ENCODE assay signal across 14 cellular contexts in the genomic region with DNA sequence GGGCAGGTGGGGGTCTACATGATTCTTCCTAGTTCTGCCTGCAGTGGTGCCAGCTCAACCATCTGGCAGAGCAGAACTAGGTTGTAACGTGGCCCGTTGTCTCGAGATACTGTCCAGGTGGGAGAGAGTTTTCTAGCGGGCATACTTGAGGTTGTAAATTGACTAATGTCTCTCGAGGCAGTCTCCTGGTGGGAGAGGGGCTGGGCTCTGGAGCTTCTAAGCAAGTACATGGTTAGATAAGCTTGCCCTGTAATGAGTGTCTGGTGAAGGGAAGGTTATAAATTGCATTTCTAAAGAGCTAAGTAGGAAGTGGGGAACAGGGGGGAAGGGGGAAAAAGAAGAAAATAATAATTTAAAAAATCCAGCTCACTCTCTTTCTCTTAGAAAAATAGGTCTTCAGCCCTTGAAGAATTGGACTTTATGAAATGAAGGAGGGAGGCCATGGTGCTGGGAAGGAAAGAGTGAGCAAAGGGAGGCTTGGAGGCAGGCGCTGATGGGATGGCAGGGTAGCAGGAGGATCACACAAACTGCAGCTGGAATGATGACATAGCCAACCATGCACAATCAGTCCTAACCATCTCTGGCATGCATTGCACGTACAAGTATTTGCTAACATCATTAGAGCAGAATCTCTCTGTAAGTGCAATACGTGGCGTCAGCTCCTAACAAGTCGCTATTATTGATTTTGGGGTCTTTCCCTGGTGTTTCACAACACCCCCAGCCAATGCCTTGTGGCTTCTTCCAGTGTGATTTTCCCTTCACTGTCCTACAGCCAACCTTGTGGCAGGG. TPM values are rescaled to one million over a fixed set of nuclear protein-coding genes. Genes with fewer than 3 reads are reported as not detected.
A peak's percentile ranks its signal among the peaks of the same experiment; 100 is the strongest.
DNase-seq lines count a peak whose midpoint lies in the region; ATAC-seq and TF ChIP-seq lines count a peak whose summit lies in the region.
"Had no signal": no experiment of that assay in that cellular context is flagged by ENCODE, and none has a peak within 500 bp of the region (broad histone marks: within the 10 kb centered on the region; RNA-seq: fewer than 3 reads in every experiment).

No MANE protein-coding gene starts in this region.

- no peaks in the 10 kb centered on the region for H3K36me3 ChIP-seq in Caco-2 (ENCODE audit: control insufficient read depth, insufficient read depth, low read length)

- CTCF ChIA-PET in Caco-2 (lab: Charles Lee): interaction anchor here (6.4 kb wide), 1 partner anchor 174 kb away, joined by 60 read pairs; no protein-coding TSS in a partner anchor

- TF ChIP-seq CTCF in Caco-2 (IDR thresholded peaks at IDR 0.05; ENCODE audit: insufficient read depth in 1 of 2, low read depth in 1 of 2, low read length in 1 of 2, severe bottlenecking in 1 of 2, unreplicated experiment in 1 of 2): no peak

- H3K4me3 ChIP-seq in Caco-2 (ENCODE audit: low read depth, low read length): no peak overlapping the region

- BruUV-seq in Caco-2 (replicated peaks; lab: Mats Ljungman, UMichigan): no TSS peak

- peak overlapping the region; percentile 71 for H3K27ac ChIP-seq in caudate nucleus (ENCODE audit: low read depth, low read length)
- peak overlapping the region; percentile 90 for H3K27ac ChIP-seq in temporal lobe (ENCODE audit: low read depth, low read length)

- no peak overlapping the region for H3K4me3 Mint-ChIP-seq in Caco-2 (ENCODE audit: unreplicated experiment)
- H3K4me3 Mint-ChIP-seq: B cell had no signal

- H3K4me1 ChIP-seq in Caco-2: peaks cover 2% of the 10 kb centered on the region

- H3K27me3 ChIP-seq in Caco-2 (replicated peaks; ENCODE audit: control insufficient read depth, insufficient read depth, low read length): no peaks in the 10 kb centered on the region

- intact Hi-C loops in Caco-2 (cut with micrococcal nuclease; ENCODE audit: unreplicated experiment): no loop called here

- H3K36me3 Mint-ChIP-seq in Caco-2 (ENCODE audit: insufficient read depth, unreplicated experiment): peaks cover 9% of the 10 kb centered on the region

- H3K9me3 Mint-ChIP-seq in Caco-2 (ENCODE audit: unreplicated experiment): no peaks in the 10 kb centered on the region

- POLR2A ChIA-PET in Caco-2 (lab: Charles Lee): no interaction called here

- H3K27me3 Mint-ChIP-seq in Caco-2 (ENCODE audit: insufficient read depth, unreplicated experiment): no peaks in the 10 kb centered on the region
- H3K27me3 Mint-ChIP-seq: B cell had no signal

- ATAC-seq in HG03159 (IDR thresholded peaks at IDR 0.05; ENCODE audit: unreplicated experiment): no peak

- peaks cover 3% of the 10 kb centered on the region for H3K4me1 Mint-ChIP-seq in Caco-2 (ENCODE audit: low read depth, unreplicated experiment)
- H3K4me1 Mint-ChIP-seq: B cell had no signal

- 0 out of 2 replicates have a peak, but pooled peaks cover 6% of the 10 kb centered on the region for H3K9me3 ChIP-seq in Caco-2

- H3K27ac Mint-ChIP-seq in Caco-2 (ENCODE audit: unreplicated experiment): no peak overlapping the region
- H3K27ac Mint-ChIP-seq: B cell had no signal

- DNase-seq in NCI-H345 (lab: John Stamatoyannopoulos, UW) (peak; percentile 52), NCI-H345 treated with DMSO at 0.1 percent for 48 hours (lab: John Stamatoyannopoulos, UW; ENCODE audit: unreplicated experiment) (no peak), caudate nucleus (lab: John Stamatoyannopoulos, UW) (peak in 41 of 61 donors; percentile 6 to 75 (median 29)), medulla oblongata (ENCODE audit: extremely low spot score) (peak; percentile 50), Caco-2 (no peak)
- no peak for DNase-seq in stimulated activated CD8-positive, alpha-beta memory T cell treated with anti-CD3 and anti-CD28 coated beads, Interleukin-4, amount 100 ng/mL, for 48 hours
- DNase-seq: amniotic stem cell, NCI-H1105, OCI-M1, T1000 had no signal

RNA-seq across cellular contexts. Expression of gene BDKRB1, which starts 18.3 kb away (rescaled TPM):
- not detected for total RNA-seq in temporal lobe
- total RNA-seq in Caco-2 (2022): 0.18 TPM in 1 of 2 replicates, not detected in the other
- total RNA-seq: B cell, endothelial cell of umbilical vein had no signal

Comparison
In these comparisons a context has a peak if more than half of its experiments do, and no peak if none do; other contexts are left out.
1. DNase-seq: peak in NCI-H345 (single experiment), caudate nucleus (41 of 61) and medulla oblongata (single experiment); none in NCI-H345 treated with DMSO at 0.1 percent for 48 hours (single experiment), Caco-2 (0 of 2) and stimulated activated CD8-positive, alpha-beta memory T cell treated with anti-CD3 and anti-CD28 coated beads, Interleukin-4, amount 100 ng/mL, for 48 hours (single experiment).